Comparison of ENCODE assay signal across 1 cellular context in the genomic region with DNA sequence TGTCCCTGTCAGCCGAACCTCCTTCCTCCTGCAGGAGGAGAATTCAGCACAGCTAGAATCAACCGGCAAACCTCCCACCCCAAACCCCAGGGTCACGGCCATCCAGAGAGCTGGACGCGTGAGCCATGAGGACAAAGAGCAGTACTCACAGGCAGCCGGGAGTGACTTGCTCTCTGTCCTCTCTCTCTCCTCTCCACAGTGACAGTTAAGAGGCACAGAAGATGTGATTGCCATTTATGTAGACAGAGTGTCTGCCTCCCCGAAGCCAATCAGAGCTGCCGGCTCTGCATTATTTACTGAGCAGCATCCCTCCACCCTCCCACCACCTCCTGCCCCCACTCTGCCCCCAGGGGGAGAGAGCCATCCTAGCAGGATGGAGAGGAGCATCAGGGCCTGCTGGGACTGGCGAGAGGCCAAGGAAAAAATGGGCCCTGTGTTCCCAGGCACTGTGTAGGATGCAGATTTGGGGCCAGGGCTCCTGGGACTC.
TF ChIP-seq lines count a peak whose summit lies in the region.

No MANE protein-coding gene starts in this region.

TF ChIP-seq in HepG2, 621 proteins besides CTCF, POLR2A, EP300 and RAD21 (continued from another document and continues in another):
- TF ChIP-seq AHDC1 (CRISPR knock-in tag; IDR thresholded peaks at IDR 0.05; ENCODE audit: borderline replicate concordance) = no peak
- TF ChIP-seq ZNF598 (CRISPR knock-in tag; IDR thresholded peaks at IDR 0.05; ENCODE audit: borderline replicate concordance) = no peak
- TF ChIP-seq DRAP1 (CRISPR knock-in tag; IDR thresholded peaks at IDR 0.05) = peak; percentile 49
- TF ChIP-seq ZNF331 (CRISPR knock-in tag; IDR thresholded peaks at IDR 0.05) = peak; percentile 67; the same call in 1 of the 2 replicates
- no peak for TF ChIP-seq ZNF552 (CRISPR knock-in tag; IDR thresholded peaks at IDR 0.05; ENCODE audit: borderline replicate concordance)
- no peak for TF ChIP-seq AGO2 (optimal IDR thresholded peaks at IDR 0.05; ENCODE audit: low read depth, low read length)
- no peak; the same call in 1 of the 2 replicates for TF ChIP-seq SPEN (CRISPR knock-in tag; IDR thresholded peaks at IDR 0.05; ENCODE audit: low read depth)
- no peak for TF ChIP-seq RELA (CRISPR knock-in tag; IDR thresholded peaks at IDR 0.05)
- TF ChIP-seq ZNF83 (CRISPR knock-in tag; IDR thresholded peaks at IDR 0.05; ENCODE audit: borderline replicate concordance) = 0 out of 2 replicates have a peak, but pooled peaks have one; percentile 60
- TF ChIP-seq ZNF235 (CRISPR knock-in tag; IDR thresholded peaks at IDR 0.05; ENCODE audit: borderline replicate concordance) = no peak
- TF ChIP-seq KDM5A (IDR thresholded peaks at IDR 0.05; ENCODE audit: borderline replicate concordance, low read length) = no peak
- TF ChIP-seq ONECUT2 (CRISPR knock-in tag; IDR thresholded peaks at IDR 0.05) = no peak
- TF ChIP-seq ZMYM2 (CRISPR knock-in tag; IDR thresholded peaks at IDR 0.05) = peak; percentile 46; the same call in 1 of the 2 replicates
- no peak for TF ChIP-seq ZNF768 (CRISPR knock-in tag; IDR thresholded peaks at IDR 0.05)
- TF ChIP-seq SP140L (CRISPR knock-in tag; IDR thresholded peaks at IDR 0.05; ENCODE audit: borderline replicate concordance) = no peak
- no peak for TF ChIP-seq REL (CRISPR knock-in tag; conservative IDR thresholded peaks at IDR 0.05)
- TF ChIP-seq MEIS2 (CRISPR knock-in tag; IDR thresholded peaks at IDR 0.05) = 0 out of 2 replicates have a peak, but pooled peaks have one; percentile 33
- no peak for TF ChIP-seq ZEB1 (IDR thresholded peaks at IDR 0.05; ENCODE audit: insufficient replicate concordance, low read depth)
- no peak for TF ChIP-seq RFX3 (CRISPR knock-in tag; IDR thresholded peaks at IDR 0.05)
- no peak for TF ChIP-seq TIGD3 (CRISPR knock-in tag; IDR thresholded peaks at IDR 0.05; ENCODE audit: borderline replicate concordance)
- TF ChIP-seq HOXA5 (CRISPR knock-in tag; IDR thresholded peaks at IDR 0.05) = no peak
- no peak for TF ChIP-seq MED13 (CRISPR knock-in tag; IDR thresholded peaks at IDR 0.05)
- TF ChIP-seq KAT2B (IDR thresholded peaks at IDR 0.05; ENCODE audit: borderline replicate concordance, low read depth, low read length) = no peak
- no peak for TF ChIP-seq ZNF850 (CRISPR knock-in tag; conservative IDR thresholded peaks at IDR 0.05)
- no peak for TF ChIP-seq ATF5 (CRISPR knock-in tag; IDR thresholded peaks at IDR 0.05; ENCODE audit: low read depth)
- no peak for TF ChIP-seq ZNF124 (CRISPR knock-in tag; IDR thresholded peaks at IDR 0.05)
- TF ChIP-seq, protein P1, sequence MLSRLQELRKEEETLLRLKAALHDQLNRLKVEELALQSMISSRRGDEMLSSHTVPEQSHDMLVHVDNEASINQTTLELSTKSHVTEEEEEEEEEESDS (CRISPR knock-in tag; IDR thresholded peaks at IDR 0.05; ENCODE audit: borderline replicate concordance) = no peak
- TF ChIP-seq ZFP37 (CRISPR knock-in tag; IDR thresholded peaks at IDR 0.05; ENCODE audit: borderline replicate concordance) = no peak
- TF ChIP-seq ZNF776 (CRISPR knock-in tag; IDR thresholded peaks at IDR 0.05) = no peak
- TF ChIP-seq ZBTB44 (CRISPR knock-in tag; IDR thresholded peaks at IDR 0.05) = no peak
- TF ChIP-seq ZNF605 (CRISPR knock-in tag; IDR thresholded peaks at IDR 0.05) = no peak
- TF ChIP-seq TBP (CRISPR knock-in tag; IDR thresholded peaks at IDR 0.05) = no peak
- no peak for TF ChIP-seq HOMEZ (CRISPR knock-in tag; IDR thresholded peaks at IDR 0.05; ENCODE audit: low read depth)
- no peak for TF ChIP-seq TRIM24 (CRISPR knock-in tag; IDR thresholded peaks at IDR 0.05)
- TF ChIP-seq MED1 (CRISPR knock-in tag; IDR thresholded peaks at IDR 0.05) = peak; percentile 64; the same call in 1 of the 2 replicates
- no peak for TF ChIP-seq CAMTA2 (CRISPR knock-in tag; IDR thresholded peaks at IDR 0.05; ENCODE audit: borderline replicate concordance)
- TF ChIP-seq ZNF720 (CRISPR knock-in tag; IDR thresholded peaks at IDR 0.05) = no peak
- peak; percentile 96; the same call in 1 of the 2 replicates for TF ChIP-seq ZNF292 (CRISPR knock-in tag; IDR thresholded peaks at IDR 0.05; ENCODE audit: borderline replicate concordance, low read depth)
- TF ChIP-seq ATF6 (CRISPR knock-in tag; conservative IDR thresholded peaks at IDR 0.05) = no peak
- peak; percentile 46; the same call in 1 of the 2 replicates for TF ChIP-seq DPF2 (CRISPR knock-in tag; IDR thresholded peaks at IDR 0.05; ENCODE audit: borderline replicate concordance, low read depth)
- TF ChIP-seq ZNF841 (CRISPR knock-in tag; IDR thresholded peaks at IDR 0.05; ENCODE audit: borderline replicate concordance) = no peak
- TF ChIP-seq ZNF569 (CRISPR knock-in tag; IDR thresholded peaks at IDR 0.05; ENCODE audit: borderline replicate concordance) = no peak
- TF ChIP-seq SAP130 (CRISPR knock-in tag; IDR thresholded peaks at IDR 0.05; ENCODE audit: low read depth) = peak; percentile 77
- TF ChIP-seq, protein P2, sequence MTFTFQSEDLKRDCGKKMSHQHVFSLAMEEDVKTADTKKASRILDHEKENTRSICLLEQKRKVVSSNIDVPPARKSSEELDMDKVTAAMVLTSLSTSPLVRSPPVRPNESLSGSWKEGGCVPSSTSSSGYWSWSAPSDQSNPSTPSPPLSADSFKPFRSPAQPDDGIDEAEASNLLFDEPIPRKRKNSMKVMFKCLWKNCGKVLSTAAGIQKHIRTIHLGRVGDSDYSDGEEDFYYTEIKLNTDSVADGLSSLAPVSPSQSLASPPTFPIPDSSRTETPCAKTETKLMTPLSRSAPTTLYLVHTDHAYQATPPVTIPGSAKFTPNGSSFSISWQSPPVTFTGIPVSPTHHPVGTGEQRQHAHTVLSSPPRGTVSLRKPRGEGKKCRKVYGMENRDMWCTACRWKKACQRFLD (CRISPR knock-in tag; IDR thresholded peaks at IDR 0.05; ENCODE audit: borderline replicate concordance) = no peak
- peak; percentile 68 for TF ChIP-seq PHF21A (CRISPR knock-in tag; IDR thresholded peaks at IDR 0.05)
- no peak for TF ChIP-seq ZNF280D (CRISPR knock-in tag; IDR thresholded peaks at IDR 0.05)
- no peak for TF ChIP-seq TMF1 (CRISPR knock-in tag; IDR thresholded peaks at IDR 0.05; ENCODE audit: low read depth)
